11 cellular contexts compared by ENCODE assay signal in the genomic region with DNA sequence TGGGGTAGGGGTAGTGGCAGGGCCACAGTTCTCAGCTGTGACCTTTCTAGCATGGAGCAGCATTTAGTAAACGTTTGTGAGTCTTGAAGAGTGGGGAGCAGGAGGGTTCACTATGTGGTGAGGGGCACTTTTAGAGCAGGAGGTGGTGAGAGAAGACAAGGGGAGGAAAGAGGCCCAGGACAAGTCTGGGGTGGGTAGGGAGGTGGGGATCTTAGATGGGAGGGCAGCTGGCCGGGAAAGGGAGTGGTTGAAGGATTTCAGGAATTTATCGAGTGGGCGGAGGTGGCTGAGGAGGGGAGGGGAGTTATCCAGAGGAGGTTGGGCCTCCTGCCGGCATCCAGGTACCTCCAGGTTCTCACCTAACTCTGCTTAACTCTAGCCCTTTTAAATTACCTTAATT. TPM values are rescaled to one million over a fixed set of nuclear protein-coding genes. Genes with fewer than 3 reads are reported as not detected.
DNase-seq lines count a peak whose midpoint lies in the region; ATAC-seq, FAIRE-seq and TF ChIP-seq lines count a peak whose summit lies in the region.
"Had no signal": no experiment of that assay in that cellular context is flagged by ENCODE, and none has a peak within 500 bp of the region (broad histone marks: within the 10 kb centered on the region; RNA-seq: fewer than 3 reads in every experiment).

No MANE protein-coding gene starts in this region.

- H3K4ac ChIP-seq in H1 (replicated peaks; ENCODE audit: insufficient read length, low read depth, low read length): no peak overlapping the region

- POLR2A ChIA-PET in CD4-positive, alpha-beta memory T cell (lab: Charles Lee; ENCODE audit: partially characterized antibody): interaction anchor here (2.8 kb wide), 1 partner anchor 309 kb away, joined by 17 read pairs; the partner anchor contains the start of gene SOCS1
- POLR2A ChIA-PET in H1 (lab: Charles Lee; ENCODE audit: partially characterized antibody): interaction anchor here (0.8 kb wide), 1 partner anchor 310 kb away, joined by 3 read pairs; the partner anchor contains the start of gene SOCS1

- TF ChIP-seq EP300 in H1 (IDR thresholded peaks at IDR 0.05; ENCODE audit: borderline replicate concordance in 1 of 2, low read depth in 2 of 2, low read length in 2 of 2): no peak
- no peak for TF ChIP-seq EP300 in transverse colon (IDR thresholded peaks at IDR 0.05; ENCODE audit: low read depth)

- H3K27me3 Mint-ChIP-seq in CD4-positive, alpha-beta memory T cell: no peaks in the 10 kb centered on the region
- peaks cover 3% of the 10 kb centered on the region for H3K27me3 Mint-ChIP-seq in nephron progenitor cell (ENCODE audit: low read depth, poor library complexity)

- intact Hi-C loops in CD4-positive, alpha-beta memory T cell (cut with micrococcal nuclease): no loop called here
- intact Hi-C loops in transverse colon (cut with DNase I; ENCODE audit: low total_unique reads): no loop called here

- H2AFZ ChIP-seq in H1 (ENCODE audit: low read length): no peak overlapping the region

- no peak overlapping the region for H4K8ac ChIP-seq in H1 (ENCODE audit: extremely low read depth, insufficient read depth, low read length)

- peaks cover 4% of the 10 kb centered on the region for H3K23me2 ChIP-seq in H1 (ENCODE audit: low read depth, low read length)

- H3K27ac ChIP-seq in CD4-positive, alpha-beta memory T cell (ENCODE audit: low read depth, low read length): no peak overlapping the region
- peak overlapping the region; percentile 43 for H3K27ac ChIP-seq in HUES64 (ENCODE audit: low read depth, low read length)
- H3K27ac ChIP-seq in H1 (ENCODE audit: low read depth, low read length): no peak overlapping the region
- no peak overlapping the region for H3K27ac ChIP-seq in transverse colon

- in situ Hi-C loops in transverse colon (cut with MboI; ENCODE audit: low pct_ligation_motif_present in 1 of 4, low pct_unique_long_range_greater_than_20kb in 1 of 4, low sequenced_read_pairs in 3 of 4): no loop called here

- peaks cover 0 to 12% of the 10 kb centered on the region in 2 experiments for H4K20me1 ChIP-seq in H1 (replicated peaks in 1 of 2; ENCODE audit: control insufficient read depth in 1 of 2, insufficient read depth in 2 of 2, low read length in 2 of 2)

- peak overlapping the region; percentile 65; the same call in 1 of the 2 replicates for H2BK12ac ChIP-seq in H1 (ENCODE audit: low read depth, low read length)

- no peak overlapping the region for H3K4me3 ChIP-seq in CD4-positive, alpha-beta memory T cell (ENCODE audit: low read length in 2 of 2)
- peak overlapping the region; percentile 24 for H3K4me3 ChIP-seq in HUES64 (ENCODE audit: low read length)
- H3K4me3 ChIP-seq in H1 (ENCODE audit: extremely low read depth in 1 of 4, insufficient read depth in 2 of 4, low read depth in 3 of 4, low read length in 4 of 4): peak overlapping the region; percentile 0 to 86 (median 17); a peak in 5 of 8 replicates
- H3K4me3 ChIP-seq in transverse colon: no peak overlapping the region
- H3K4me3 ChIP-seq: body of pancreas had no signal

- no peak overlapping the region for H2BK120ac ChIP-seq in H1 (replicated peaks; ENCODE audit: low read depth, low read length)

- H2BK20ac ChIP-seq in H1 (ENCODE audit: low read length): no peak overlapping the region

- peaks cover 4% of the 10 kb centered on the region; the same call in 1 of the 2 replicates for H3K79me1 ChIP-seq in H1 (ENCODE audit: low read depth, low read length)

- H3K4me1 ChIP-seq in CD4-positive, alpha-beta memory T cell (ENCODE audit: insufficient read depth, low read length): peaks cover 59% of the 10 kb centered on the region
- H3K4me1 ChIP-seq in HUES64 (ENCODE audit: insufficient read depth, low read length): peaks cover 58% of the 10 kb centered on the region
- peaks cover 20 to 42% (median 31%) of the 10 kb centered on the region in 4 experiments for H3K4me1 ChIP-seq in H1 (replicated peaks in 1 of 4; ENCODE audit: control insufficient read depth in 3 of 4, insufficient read depth in 4 of 4, low read length in 3 of 4)
- peaks cover 9 to 38% (median 26%) of the 10 kb centered on the region in 4 donors for H3K4me1 ChIP-seq in transverse colon

- no peak overlapping the region for H4K5ac ChIP-seq in H1 (ENCODE audit: insufficient read length, low read depth, low read length)

- WGBS in HUES64: 8% methylated on average over 4 of the region's 5 CpGs
- WGBS in H1 (ENCODE audit: extremely low coverage in 1 of 2, insufficient coverage in 1 of 2, insufficient read length in 1 of 2, insufficient replicate concordance in 2 of 2, low coverage in 1 of 2, low lambda C conversion rate in 2 of 2, missing lambda C conversion rate in 1 of 2), 2 experiments: 19% methylated on average over 5 of the region's 5 CpGs; no CpG with 5 or more reads in 1 of the 2 experiments
- 11 to 61% methylated on average over 1 to 5 of the region's 5 CpGs for WGBS in transverse colon (ENCODE audit: low coverage in 1 of 2), 2 donors

- FAIRE-seq in H1 (lab: Jason Lieb, UNC): no peak

- no peaks in the 10 kb centered on the region for H3K9me3 ChIP-seq in CD4-positive, alpha-beta memory T cell (ENCODE audit: control insufficient read depth in 1 of 2, low read length in 2 of 2)
- H3K9me3 ChIP-seq in HUES64 (ENCODE audit: insufficient read depth, low read depth, low read length) (no peaks in the 10 kb centered on the region), H1 (ENCODE audit: insufficient read depth in 2 of 2, low read depth in 1 of 2, low read length in 1 of 2) (no peaks in the 10 kb centered on the region), transverse colon (no peaks in the 10 kb centered on the region)
- H3K9me3 ChIP-seq: body of pancreas had no signal

- H2BK5ac ChIP-seq in H1 (ENCODE audit: low read depth, low read length): peak overlapping the region; percentile 57; the same call in 1 of the 2 replicates

- no peaks in the 10 kb centered on the region for H3K27me3 ChIP-seq in CD4-positive, alpha-beta memory T cell (ENCODE audit: insufficient read depth, low read length)
- H3K27me3 ChIP-seq in HUES64 (ENCODE audit: insufficient read depth, low read length) (0 out of 2 replicates have a peak, but pooled peaks cover 3% of the 10 kb centered on the region), H1 (replicated peaks in 1 of 4; ENCODE audit: control insufficient read depth in 3 of 4, extremely low read depth in 1 of 4, insufficient read depth in 3 of 4, low read length in 3 of 4) (no peaks in the 10 kb centered on the region; a peak in 2 of 7 replicates), transverse colon (no peaks in the 10 kb centered on the region)
- H3K27me3 ChIP-seq: body of pancreas had no signal

- H3K56ac ChIP-seq in H1 (replicated peaks; ENCODE audit: insufficient read length, low read depth, low read length): no peak overlapping the region

- ATAC-seq in GM18867 (IDR thresholded peaks at IDR 0.05; ENCODE audit: unreplicated experiment): no peak
- ATAC-seq: body of pancreas had no signal

- H3K4me2 ChIP-seq in H1 (ENCODE audit: insufficient read depth in 1 of 2, low read depth in 2 of 2, low read length in 2 of 2): peak overlapping the region; percentile 67 to 80

- H3K18ac ChIP-seq in H1 (ENCODE audit: extremely low read depth, low read length): no peak overlapping the region

- peaks cover 40 to 78% (median 60%) of the 10 kb centered on the region in 4 donors for H3K4me1 Mint-ChIP-seq in CD4-positive, alpha-beta memory T cell
- H3K4me1 Mint-ChIP-seq in nephron progenitor cell: peaks cover 57% of the 10 kb centered on the region

- H2AK5ac ChIP-seq in H1 (ENCODE audit: low read depth, low read length): no peak overlapping the region

- CTCF ChIA-PET in CD4-positive, alpha-beta memory T cell (lab: Charles Lee; ENCODE audit: partially characterized antibody): interaction anchor here (9.7 kb wide), 1 partner anchor 17 kb away, joined by 120 read pairs; no protein-coding TSS in a partner anchor
- CTCF ChIA-PET in H1 (lab: Charles Lee; ENCODE audit: partially characterized antibody): interaction anchor here (0.6 to 1.8 kb wide), 2 partner anchors 18 to 412 kb away, joined by 3 to 6 read pairs; no protein-coding TSS in a partner anchor

- H3K23ac ChIP-seq in H1 (ENCODE audit: insufficient read length): no peak overlapping the region

- peak overlapping the region; percentile 4 to 96 (median 88) for H3K4me3 Mint-ChIP-seq in CD4-positive, alpha-beta memory T cell
- H3K4me3 Mint-ChIP-seq in nephron progenitor cell: peak overlapping the region; percentile 89

- peak overlapping the region in 5 of 7 donors; percentile 29 to 88 (median 86) for H3K27ac Mint-ChIP-seq in CD4-positive, alpha-beta memory T cell
- H3K27ac Mint-ChIP-seq in nephron progenitor cell: no peak overlapping the region

- no peak for TF ChIP-seq RAD21 in H1 (IDR thresholded peaks at IDR 0.05 in 1 of 2, conservative IDR thresholded peaks at IDR 0.05 in 1 of 2; ENCODE audit: low read depth in 2 of 2, low read length in 2 of 2)

- TF ChIP-seq POLR2A in H1 (IDR thresholded peaks at IDR 0.05; ENCODE audit: control extremely low read depth in 1 of 2, low read depth in 2 of 2, low read length in 2 of 2) (no peak), transverse colon (IDR thresholded peaks at IDR 0.05) (no peak)

- H3K14ac ChIP-seq in H1 (ENCODE audit: insufficient read length): no peak overlapping the region

- no peak for DNase-seq in CD4-positive, alpha-beta memory T cell
- no peak for DNase-seq in H1 (ENCODE audit: low read depth in 1 of 2, low spot score in 2 of 2)
- DNase-seq in nephron progenitor cell: no peak
- no peak for DNase-seq in HK-2 (ENCODE audit: unreplicated experiment)
- DNase-seq in foreskin melanocyte: no peak
- DNase-seq in transverse colon: no peak
- DNase-seq: NCI-H2227 treated with DMSO at 0.1 percent for 48 hours; stimulated activated CD4-positive, alpha-beta T cell treated with anti-CD3 and anti-CD28 coated beads, Interleukin-4, amount 100 ng/mL, for 4 hours had no signal

- peaks cover 0 to 43% of the 10 kb centered on the region in 2 experiments; a peak in 2 of 4 replicates for H3K79me2 ChIP-seq in H1 (ENCODE audit: control insufficient read depth in 1 of 2, insufficient read depth in 2 of 2, low read length in 2 of 2)

- H2BK15ac ChIP-seq in H1 (ENCODE audit: low read length): no peak overlapping the region

- H3K36me3 Mint-ChIP-seq in CD4-positive, alpha-beta memory T cell: peaks cover 0 to 11% of the 10 kb centered on the region in 2 donors
- H3K36me3 Mint-ChIP-seq in nephron progenitor cell (ENCODE audit: low read depth): no peaks in the 10 kb centered on the region

- H3K9ac ChIP-seq in HUES64 (ENCODE audit: low read depth, low read length): no peak overlapping the region
- no peak overlapping the region; a peak in 2 of 7 replicates for H3K9ac ChIP-seq in H1 (replicated peaks in 1 of 4; ENCODE audit: extremely low read depth in 1 of 4, low read depth in 3 of 4, low read length in 3 of 4)

- TF ChIP-seq CTCF in H1 (IDR thresholded peaks at IDR 0.05; ENCODE audit: control extremely low read depth in 1 of 3, insufficient read depth in 1 of 3, low read depth in 1 of 3, low read length in 3 of 3) (no peak), nephron progenitor cell (IDR thresholded peaks at IDR 0.05) (no peak), transverse colon (IDR thresholded peaks at IDR 0.05) (no peak)

- peaks cover 0 to 2% (median 0%) of the 10 kb centered on the region in 8 donors for H3K9me3 Mint-ChIP-seq in CD4-positive, alpha-beta memory T cell
- no peaks in the 10 kb centered on the region for H3K9me3 Mint-ChIP-seq in nephron progenitor cell

- no peaks in the 10 kb centered on the region for H3K36me3 ChIP-seq in CD4-positive, alpha-beta memory T cell (ENCODE audit: insufficient read depth, low read length)
- H3K36me3 ChIP-seq in HUES64 (ENCODE audit: insufficient read depth, low read length): no peaks in the 10 kb centered on the region
- H3K36me3 ChIP-seq in H1 (ENCODE audit: control insufficient read depth in 2 of 4, insufficient read depth in 4 of 4, low read length in 3 of 4): no peaks in the 10 kb centered on the region
- H3K36me3 ChIP-seq in transverse colon: no peaks in the 10 kb centered on the region

- H4K91ac ChIP-seq in H1 (replicated peaks; ENCODE audit: insufficient read length, low read length): no peak overlapping the region

RNA-seq across cellular contexts. Expression of gene CLEC16A, which starts 1.9 kb away (rescaled TPM):
- total RNA-seq in CD4-positive, alpha-beta memory T cell: 10 to 100 TPM; 24.8 to 28.4 TPM
- polyA plus RNA-seq in CD4-positive, alpha-beta memory T cell: 10 to 100 TPM in 1 of 2 donors, 1 to 10 TPM in 1; 5.2 to 24.1 TPM
- polyA plus RNA-seq in HUES64 (2013, experiment 1 of 2): 8.1 TPM
- polyA plus RNA-seq in HUES64 (2013, experiment 2 of 2): 8.4 TPM
- total RNA-seq in H1 (2021; fragmentation: NEBNext Ultra II Directional; extraction: Animal tissue kit (Norgen Biotek cat#: 25700)): 18.5 and 19.3 TPM in 2 replicates
- polyA plus RNA-seq in H1 (2011; rRNA removed): 7.6 and 10.4 TPM in 2 replicates
- polyA plus RNA-seq in H1 (2011; cell fraction: cytosol; rRNA removed): 8.3 TPM
- 15.4 TPM for polyA plus RNA-seq in H1 (2011; cell fraction: nucleus; rRNA removed)
- 11.0 to 13.8 TPM (median 12.7 TPM) in 4 replicates for polyA plus RNA-seq in H1 (2012, experiment 1 of 2)
- 5.8 TPM for polyA plus RNA-seq in H1 (2012, experiment 2 of 2)
- 6.8 TPM for polyA plus RNA-seq in H1 (2013, experiment 1 of 2)
- polyA plus RNA-seq in H1 (2013, experiment 2 of 2): 7.1 TPM
- 31.9 and 32.4 TPM in 2 replicates for polyA minus RNA-seq in H1 (2011; rRNA and poly(A)+ RNA removed)
- polyA minus RNA-seq in H1 (2011; cell fraction: cytosol; rRNA and poly(A)+ RNA removed): 16.2 TPM
- 20.1 TPM for polyA minus RNA-seq in H1 (2011; cell fraction: nucleus; rRNA and poly(A)+ RNA removed)
- total RNA-seq in transverse colon: 100 to 1,000 TPM in 2 of 4 donors, 10 to 100 TPM in 2; 38.2 to 153 (median 92.7) TPM

RNA-seq across cellular contexts. Expression of gene DEXI, which starts 4.0 kb away (rescaled TPM):
- 10 to 100 TPM; 37.9 to 41.2 TPM for total RNA-seq in CD4-positive, alpha-beta memory T cell
- 10 to 100 TPM; 60.2 to 66.3 TPM for polyA plus RNA-seq in CD4-positive, alpha-beta memory T cell
- 25.3 TPM for polyA plus RNA-seq in HUES64 (2013, experiment 1 of 2)
- 27.3 TPM for polyA plus RNA-seq in HUES64 (2013, experiment 2 of 2)
- total RNA-seq in H1 (2021; fragmentation: NEBNext Ultra II Directional; extraction: Animal tissue kit (Norgen Biotek cat#: 25700)): 33.3 and 39.5 TPM in 2 replicates
- 47.3 and 84.0 TPM in 2 replicates for polyA plus RNA-seq in H1 (2011; rRNA removed)
- polyA plus RNA-seq in H1 (2011; cell fraction: cytosol; rRNA removed): 53.5 TPM
- polyA plus RNA-seq in H1 (2011; cell fraction: nucleus; rRNA removed): 53.7 TPM
- polyA plus RNA-seq in H1 (2012, experiment 1 of 2): 36.9 to 41.1 TPM (median 38.1 TPM) in 4 replicates
- 46.0 TPM for polyA plus RNA-seq in H1 (2012, experiment 2 of 2)
- polyA plus RNA-seq in H1 (2013, experiment 1 of 2): 23.3 TPM
- polyA plus RNA-seq in H1 (2013, experiment 2 of 2): 22.4 TPM
- 28.3 and 41.4 TPM in 2 replicates for polyA minus RNA-seq in H1 (2011; rRNA and poly(A)+ RNA removed)
- 28.3 TPM for polyA minus RNA-seq in H1 (2011; cell fraction: cytosol; rRNA and poly(A)+ RNA removed)
- 18.6 TPM for polyA minus RNA-seq in H1 (2011; cell fraction: nucleus; rRNA and poly(A)+ RNA removed)
- total RNA-seq in transverse colon: 10 to 100 TPM; 36.2 to 76.4 (median 56.0) TPM

Comparison
In these comparisons a context has a peak if more than half of its experiments do, and no peak if none do; other contexts are left out.
1. H3K4me3 ChIP-seq: peak in HUES64 (single experiment) and H1 (4 of 4); none in CD4-positive, alpha-beta memory T cell (0 of 2) and transverse colon (0 of 4).